ENCODE assay signal across 1 cellular context in genomic region chr9:69471433-69471832, GRCh38.
TF ChIP-seq lines count a peak whose summit lies in the region.

No MANE protein-coding gene starts in this region.

TF ChIP-seq in SK-N-SH, 30 proteins besides CTCF, POLR2A, EP300 and RAD21 (continued from another document):
- TF ChIP-seq, protein P1, sequence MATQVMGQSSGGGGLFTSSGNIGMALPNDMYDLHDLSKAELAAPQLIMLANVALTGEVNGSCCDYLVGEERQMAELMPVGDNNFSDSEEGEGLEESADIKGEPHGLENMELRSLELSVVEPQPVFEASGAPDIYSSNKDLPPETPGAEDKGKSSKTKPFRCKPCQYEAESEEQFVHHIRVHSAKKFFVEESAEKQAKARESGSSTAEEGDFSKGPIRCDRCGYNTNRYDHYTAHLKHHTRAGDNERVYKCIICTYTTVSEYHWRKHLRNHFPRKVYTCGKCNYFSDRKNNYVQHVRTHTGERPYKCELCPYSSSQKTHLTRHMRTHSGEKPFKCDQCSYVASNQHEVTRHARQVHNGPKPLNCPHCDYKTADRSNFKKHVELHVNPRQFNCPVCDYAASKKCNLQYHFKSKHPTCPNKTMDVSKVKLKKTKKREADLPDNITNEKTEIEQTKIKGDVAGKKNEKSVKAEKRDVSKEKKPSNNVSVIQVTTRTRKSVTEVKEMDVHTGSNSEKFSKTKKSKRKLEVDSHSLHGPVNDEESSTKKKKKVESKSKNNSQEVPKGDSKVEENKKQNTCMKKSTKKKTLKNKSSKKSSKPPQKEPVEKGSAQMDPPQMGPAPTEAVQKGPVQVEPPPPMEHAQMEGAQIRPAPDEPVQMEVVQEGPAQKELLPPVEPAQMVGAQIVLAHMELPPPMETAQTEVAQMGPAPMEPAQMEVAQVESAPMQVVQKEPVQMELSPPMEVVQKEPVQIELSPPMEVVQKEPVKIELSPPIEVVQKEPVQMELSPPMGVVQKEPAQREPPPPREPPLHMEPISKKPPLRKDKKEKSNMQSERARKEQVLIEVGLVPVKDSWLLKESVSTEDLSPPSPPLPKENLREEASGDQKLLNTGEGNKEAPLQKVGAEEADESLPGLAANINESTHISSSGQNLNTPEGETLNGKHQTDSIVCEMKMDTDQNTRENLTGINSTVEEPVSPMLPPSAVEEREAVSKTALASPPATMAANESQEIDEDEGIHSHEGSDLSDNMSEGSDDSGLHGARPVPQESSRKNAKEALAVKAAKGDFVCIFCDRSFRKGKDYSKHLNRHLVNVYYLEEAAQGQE (IDR thresholded peaks at IDR 0.05; ENCODE audit: low read depth, low read length) = no peak
- TF ChIP-seq RFX5 (IDR thresholded peaks at IDR 0.05; ENCODE audit: low read length) (no peak), USF2 (IDR thresholded peaks at IDR 0.05; ENCODE audit: borderline replicate concordance, low read depth, low read length) (no peak), TAF1 (IDR thresholded peaks at IDR 0.05; ENCODE audit: borderline replicate concordance, low read depth, low read length) (no peak), GABPA (IDR thresholded peaks at IDR 0.05; ENCODE audit: low read depth) (no peak), FOXJ3 (CRISPR knock-in tag; IDR thresholded peaks at IDR 0.05) (no peak), FOSL2 (IDR thresholded peaks at IDR 0.05; ENCODE audit: borderline replicate concordance, low read depth) (peak; percentile 29; the same call in 1 of the 2 replicates), ELF1 (IDR thresholded peaks at IDR 0.05) (no peak), SMC3 (IDR thresholded peaks at IDR 0.05; ENCODE audit: low read depth, low read length) (no peak), MEF2A (IDR thresholded peaks at IDR 0.05; ENCODE audit: borderline replicate concordance, low read depth) (no peak)
- TF ChIP-seq, protein P2, sequence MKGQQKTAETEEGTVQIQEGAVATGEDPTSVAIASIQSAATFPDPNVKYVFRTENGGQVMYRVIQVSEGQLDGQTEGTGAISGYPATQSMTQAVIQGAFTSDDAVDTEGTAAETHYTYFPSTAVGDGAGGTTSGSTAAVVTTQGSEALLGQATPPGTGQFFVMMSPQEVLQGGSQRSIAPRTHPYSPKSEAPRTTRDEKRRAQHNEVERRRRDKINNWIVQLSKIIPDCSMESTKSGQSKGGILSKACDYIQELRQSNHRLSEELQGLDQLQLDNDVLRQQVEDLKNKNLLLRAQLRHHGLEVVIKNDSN (IDR thresholded peaks at IDR 0.05; ENCODE audit: borderline replicate concordance, low read depth) = no peak
